In the genomic region with DNA sequence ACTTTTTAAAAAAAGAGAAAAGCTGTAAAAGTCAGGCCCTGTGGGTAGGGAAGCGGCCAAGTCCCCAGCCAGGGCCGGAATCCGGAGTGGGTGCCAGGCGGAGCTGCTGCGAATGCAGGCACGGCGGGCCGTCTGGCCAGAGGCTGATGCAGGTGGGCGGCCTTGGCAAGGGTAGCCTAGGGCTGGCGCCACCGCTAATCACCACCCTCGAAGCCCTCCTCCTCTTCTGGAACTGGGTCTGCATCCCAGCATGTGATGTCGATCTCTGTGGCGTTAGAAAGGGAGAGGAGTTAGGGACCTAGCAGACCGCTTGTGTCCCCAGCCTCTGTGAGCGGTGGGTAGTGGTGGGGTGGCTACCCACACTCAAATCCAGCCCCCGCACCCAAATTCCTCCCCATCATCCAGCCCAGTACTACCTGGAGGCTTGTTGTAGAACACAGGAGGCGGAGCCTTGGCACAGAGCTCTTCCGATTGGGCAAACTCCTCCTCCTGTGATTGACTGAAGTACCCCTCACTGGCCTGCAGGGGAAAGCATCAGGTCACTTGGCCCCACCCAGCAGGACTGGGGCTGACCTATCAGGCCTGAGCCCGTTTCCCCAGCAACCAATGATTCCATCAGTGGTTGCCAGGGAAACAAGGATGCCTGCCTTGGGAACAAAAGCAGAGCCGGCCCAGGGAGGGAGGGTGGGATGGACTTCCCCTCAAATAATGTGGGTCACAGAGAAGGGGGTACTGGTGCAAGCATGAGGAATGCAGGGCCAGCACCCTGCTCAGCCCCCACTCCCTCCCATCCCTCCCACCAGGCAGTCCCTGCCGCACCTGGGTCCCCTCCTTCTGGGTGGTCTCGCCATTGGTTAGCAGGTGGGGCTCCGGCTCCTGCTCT, we compare ENCODE assay signal across 1 cellular context.
TF ChIP-seq lines count a peak whose summit lies in the region.

No MANE protein-coding gene starts in this region.

TF ChIP-seq in HEK293, 187 proteins besides CTCF, POLR2A, EP300 and RAD21 (continued from another document):
- TF ChIP-seq, protein P1, sequence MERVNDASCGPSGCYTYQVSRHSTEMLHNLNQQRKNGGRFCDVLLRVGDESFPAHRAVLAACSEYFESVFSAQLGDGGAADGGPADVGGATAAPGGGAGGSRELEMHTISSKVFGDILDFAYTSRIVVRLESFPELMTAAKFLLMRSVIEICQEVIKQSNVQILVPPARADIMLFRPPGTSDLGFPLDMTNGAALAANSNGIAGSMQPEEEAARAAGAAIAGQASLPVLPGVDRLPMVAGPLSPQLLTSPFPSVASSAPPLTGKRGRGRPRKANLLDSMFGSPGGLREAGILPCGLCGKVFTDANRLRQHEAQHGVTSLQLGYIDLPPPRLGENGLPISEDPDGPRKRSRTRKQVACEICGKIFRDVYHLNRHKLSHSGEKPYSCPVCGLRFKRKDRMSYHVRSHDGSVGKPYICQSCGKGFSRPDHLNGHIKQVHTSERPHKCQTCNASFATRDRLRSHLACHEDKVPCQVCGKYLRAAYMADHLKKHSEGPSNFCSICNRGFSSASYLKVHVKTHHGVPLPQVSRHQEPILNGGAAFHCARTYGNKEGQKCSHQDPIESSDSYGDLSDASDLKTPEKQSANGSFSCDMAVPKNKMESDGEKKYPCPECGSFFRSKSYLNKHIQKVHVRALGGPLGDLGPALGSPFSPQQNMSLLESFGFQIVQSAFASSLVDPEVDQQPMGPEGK (tag by site-specific recombination; IDR thresholded peaks at IDR 0.05) = peak; percentile 11; the same call in 1 of the 2 replicates
- TF ChIP-seq SCRT2 (tag by site-specific recombination; IDR thresholded peaks at IDR 0.05) (peak; percentile 91), ZNF366 (tag by site-specific recombination; conservative IDR thresholded peaks at IDR 0.05) (no peak)
- TF ChIP-seq, protein P2, sequence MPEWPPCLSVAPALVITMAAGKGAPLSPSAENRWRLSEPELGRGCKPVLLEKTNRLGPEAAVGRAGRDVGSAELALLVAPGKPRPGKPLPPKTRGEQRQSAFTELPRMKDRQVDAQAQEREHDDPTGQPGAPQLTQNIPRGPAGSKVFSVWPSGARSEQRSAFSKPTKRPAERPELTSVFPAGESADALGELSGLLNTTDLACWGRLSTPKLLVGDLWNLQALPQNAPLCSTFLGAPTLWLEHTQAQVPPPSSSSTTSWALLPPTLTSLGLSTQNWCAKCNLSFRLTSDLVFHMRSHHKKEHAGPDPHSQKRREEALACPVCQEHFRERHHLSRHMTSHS (tag by site-specific recombination; IDR thresholded peaks at IDR 0.05) = no peak
TF ChIP-seq in HEK293: peak in this region for 9.
